1 cellular context compared by ENCODE assay signal in the genomic region with DNA sequence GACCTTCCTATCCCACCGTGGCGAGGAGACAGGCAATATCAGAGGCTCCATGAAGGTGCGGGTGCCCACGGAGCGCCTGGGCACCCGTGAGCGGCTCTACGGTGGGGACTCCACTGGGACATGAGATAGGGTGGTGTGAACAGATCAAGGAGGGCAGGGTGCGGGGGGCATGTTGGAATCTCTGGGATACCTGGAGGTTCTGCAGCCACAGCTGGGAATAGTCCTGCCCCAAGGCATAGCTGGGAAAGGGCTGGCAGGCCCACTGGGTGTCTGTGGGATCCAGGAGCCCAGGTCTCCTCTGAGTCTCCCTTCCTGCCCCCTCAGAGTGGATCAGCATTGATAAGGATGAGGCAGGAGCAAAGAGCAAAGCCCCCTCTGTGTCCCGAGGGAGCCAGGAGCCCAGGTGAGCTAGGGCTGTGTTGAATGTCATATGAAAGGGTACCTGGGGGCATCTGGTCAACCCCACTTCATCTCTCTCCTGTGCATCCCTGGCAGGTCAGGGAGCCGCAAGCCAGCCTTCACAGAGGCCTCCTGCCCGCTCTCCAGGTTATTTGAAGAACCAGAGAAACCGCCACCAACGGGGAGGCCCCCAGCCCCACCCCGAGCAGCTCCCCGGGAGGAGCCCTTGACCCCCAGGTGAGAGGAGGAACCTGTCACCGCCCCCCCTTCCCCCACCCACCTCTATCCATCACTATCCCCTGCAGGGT.
TF ChIP-seq lines count a peak whose summit lies in the region.

No MANE protein-coding gene starts in this region.

TF ChIP-seq in SK-N-SH treated with all-trans-retinoic acid at 6 μM for 48 hours, 23 proteins besides CTCF, POLR2A, EP300 and RAD21 (continued from another document):
- TF ChIP-seq OSR1 (CRISPR knock-in tag; IDR thresholded peaks at IDR 0.05) (no peak), CSDC2 (CRISPR knock-in tag; IDR thresholded peaks at IDR 0.05) (no peak), ZFP30 (CRISPR knock-in tag; IDR thresholded peaks at IDR 0.05) (no peak; the same call in none of the 2 replicates), RARB (CRISPR knock-in tag; IDR thresholded peaks at IDR 0.05) (no peak), BACH2 (CRISPR knock-in tag; IDR thresholded peaks at IDR 0.05; ENCODE audit: borderline replicate concordance) (no peak), ISL1 (CRISPR knock-in tag; IDR thresholded peaks at IDR 0.05) (no peak)
- TF ChIP-seq, protein P1, sequence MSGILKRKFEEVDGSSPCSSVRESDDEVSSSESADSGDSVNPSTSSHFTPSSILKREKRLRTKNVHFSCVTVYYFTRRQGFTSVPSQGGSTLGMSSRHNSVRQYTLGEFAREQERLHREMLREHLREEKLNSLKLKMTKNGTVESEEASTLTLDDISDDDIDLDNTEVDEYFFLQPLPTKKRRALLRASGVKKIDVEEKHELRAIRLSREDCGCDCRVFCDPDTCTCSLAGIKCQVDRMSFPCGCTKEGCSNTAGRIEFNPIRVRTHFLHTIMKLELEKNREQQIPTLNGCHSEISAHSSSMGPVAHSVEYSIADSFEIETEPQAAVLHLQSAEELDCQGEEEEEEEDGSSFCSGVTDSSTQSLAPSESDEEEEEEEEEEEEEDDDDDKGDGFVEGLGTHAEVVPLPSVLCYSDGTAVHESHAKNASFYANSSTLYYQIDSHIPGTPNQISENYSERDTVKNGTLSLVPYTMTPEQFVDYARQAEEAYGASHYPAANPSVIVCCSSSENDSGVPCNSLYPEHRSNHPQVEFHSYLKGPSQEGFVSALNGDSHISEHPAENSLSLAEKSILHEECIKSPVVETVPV (CRISPR knock-in tag; IDR thresholded peaks at IDR 0.05), result peak; percentile 89
- TF ChIP-seq, protein P2, sequence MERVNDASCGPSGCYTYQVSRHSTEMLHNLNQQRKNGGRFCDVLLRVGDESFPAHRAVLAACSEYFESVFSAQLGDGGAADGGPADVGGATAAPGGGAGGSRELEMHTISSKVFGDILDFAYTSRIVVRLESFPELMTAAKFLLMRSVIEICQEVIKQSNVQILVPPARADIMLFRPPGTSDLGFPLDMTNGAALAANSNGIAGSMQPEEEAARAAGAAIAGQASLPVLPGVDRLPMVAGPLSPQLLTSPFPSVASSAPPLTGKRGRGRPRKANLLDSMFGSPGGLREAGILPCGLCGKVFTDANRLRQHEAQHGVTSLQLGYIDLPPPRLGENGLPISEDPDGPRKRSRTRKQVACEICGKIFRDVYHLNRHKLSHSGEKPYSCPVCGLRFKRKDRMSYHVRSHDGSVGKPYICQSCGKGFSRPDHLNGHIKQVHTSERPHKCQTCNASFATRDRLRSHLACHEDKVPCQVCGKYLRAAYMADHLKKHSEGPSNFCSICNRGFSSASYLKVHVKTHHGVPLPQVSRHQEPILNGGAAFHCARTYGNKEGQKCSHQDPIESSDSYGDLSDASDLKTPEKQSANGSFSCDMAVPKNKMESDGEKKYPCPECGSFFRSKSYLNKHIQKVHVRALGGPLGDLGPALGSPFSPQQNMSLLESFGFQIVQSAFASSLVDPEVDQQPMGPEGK (CRISPR knock-in tag; IDR thresholded peaks at IDR 0.05; ENCODE audit: borderline replicate concordance), result 0 out of 2 replicates have a peak, but pooled peaks have one; percentile 9
- TF ChIP-seq, protein P3, sequence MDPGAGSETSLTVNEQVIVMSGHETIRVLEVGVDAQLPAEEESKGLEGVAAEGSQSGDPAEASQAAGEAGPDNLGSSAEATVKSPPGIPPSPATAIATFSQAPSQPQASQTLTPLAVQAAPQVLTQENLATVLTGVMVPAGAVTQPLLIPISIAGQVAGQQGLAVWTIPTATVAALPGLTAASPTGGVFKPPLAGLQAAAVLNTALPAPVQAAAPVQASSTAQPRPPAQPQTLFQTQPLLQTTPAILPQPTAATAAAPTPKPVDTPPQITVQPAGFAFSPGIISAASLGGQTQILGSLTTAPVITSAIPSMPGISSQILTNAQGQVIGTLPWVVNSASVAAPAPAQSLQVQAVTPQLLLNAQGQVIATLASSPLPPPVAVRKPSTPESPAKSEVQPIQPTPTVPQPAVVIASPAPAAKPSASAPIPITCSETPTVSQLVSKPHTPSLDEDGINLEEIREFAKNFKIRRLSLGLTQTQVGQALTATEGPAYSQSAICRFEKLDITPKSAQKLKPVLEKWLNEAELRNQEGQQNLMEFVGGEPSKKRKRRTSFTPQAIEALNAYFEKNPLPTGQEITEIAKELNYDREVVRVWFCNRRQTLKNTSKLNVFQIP (CRISPR knock-in tag; IDR thresholded peaks at IDR 0.05; ENCODE audit: borderline replicate concordance, low read depth), result no peak
